Comparison of ENCODE assay signal across 8 cellular contexts in the genomic region with DNA sequence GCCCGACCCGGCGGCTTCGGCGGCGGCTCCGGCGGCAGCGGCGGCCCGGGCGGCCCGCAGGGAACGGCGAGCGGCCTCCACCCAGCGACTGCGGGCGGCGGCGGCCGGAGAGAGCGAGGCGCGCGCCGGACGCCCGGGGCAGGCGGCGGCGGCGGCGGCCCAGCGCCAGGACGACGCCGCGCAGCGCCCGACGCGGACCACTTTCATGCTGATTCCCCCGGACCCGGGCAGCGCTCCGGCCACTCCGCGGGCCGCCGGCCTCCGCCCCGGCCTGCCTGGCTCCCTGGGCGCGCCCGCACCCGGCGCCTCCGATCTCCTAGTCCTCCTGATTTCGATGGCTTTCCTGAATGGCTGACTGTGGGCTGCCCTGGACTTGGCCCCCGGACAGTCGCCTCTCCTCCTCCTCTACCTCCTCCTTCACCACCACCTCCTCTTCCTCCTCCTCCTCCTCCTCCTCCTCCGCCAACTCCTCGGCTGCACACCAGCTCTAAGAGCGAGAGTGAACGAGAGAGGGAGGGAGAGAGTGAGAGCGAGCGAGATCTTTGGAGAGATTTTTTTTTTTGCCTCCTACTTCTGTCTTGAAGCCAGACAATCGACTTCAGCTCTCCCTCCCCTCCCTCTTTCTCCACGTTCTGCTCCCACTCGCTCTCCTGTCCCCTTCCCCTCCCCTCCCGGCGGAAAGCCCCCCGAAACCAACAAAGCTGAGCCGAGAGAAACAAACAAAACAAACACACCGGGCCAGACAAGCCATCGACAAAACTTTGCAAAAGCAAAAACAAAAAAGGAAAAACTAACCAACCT. TPM values are rescaled to one million over a fixed set of nuclear protein-coding genes. Genes with fewer than 3 reads are reported as not detected.
DNase-seq lines count a peak whose midpoint lies in the region; ATAC-seq and TF ChIP-seq lines count a peak whose summit lies in the region.

No MANE protein-coding gene starts in this region.

- H3K9me3 Mint-ChIP-seq in stimulated activated naive CD8-positive, alpha-beta T cell treated with anti-CD3 and anti-CD28 coated beads, Interleukin-15, Interleukin-2, amounts not matched to agents 100 ng/mL and 50 ng/mL, for 24 hours, result no peaks in the 10 kb centered on the region

- no peaks in the 10 kb centered on the region for H3K4me1 ChIP-seq in prostate gland (replicated peaks)

- H3K27me3 ChIP-seq in prostate gland (replicated peaks; ENCODE audit: insufficient read depth), result no peaks in the 10 kb centered on the region

- peaks cover 5% of the 10 kb centered on the region for H3K36me3 Mint-ChIP-seq in stimulated activated naive CD8-positive, alpha-beta T cell treated with anti-CD3 and anti-CD28 coated beads, Interleukin-15, Interleukin-2, amounts not matched to agents 100 ng/mL and 50 ng/mL, for 24 hours (ENCODE audit: low read depth)
- H3K36me3 Mint-ChIP-seq in T-helper 17 cell (ENCODE audit: low read depth), result peaks cover 11% of the 10 kb centered on the region

- WGBS in prostate gland, result 1% methylated on average over 54 of the region's 77 CpGs

- peak overlapping the region; percentile 80 to 100 for H3K4me3 ChIP-seq in foreskin fibroblast (ENCODE audit: low read depth in 1 of 2, low read length in 2 of 2)
- H3K4me3 ChIP-seq in prostate gland, result peak overlapping the region; percentile 73 to 76

- no peak for DNase-seq in stimulated activated naive CD8-positive, alpha-beta T cell treated with anti-CD3 and anti-CD28 coated beads, Interleukin-15, Interleukin-2, amounts not matched to agents 100 U/mL and 50 U/mL, for 24 hours
- no peak for DNase-seq in T-helper 17 cell
- peak in 1 of 2 donors; percentile 68 for DNase-seq in foreskin fibroblast
- no peak for DNase-seq in prostate gland (ENCODE audit: low spot score)
- no peak for DNase-seq in NCI-H2081 treated with DMSO at 0.1 percent for 48 hours (lab: John Stamatoyannopoulos, UW)
- DNase-seq in NCI-H146 (lab: John Stamatoyannopoulos, UW), result no peak

- no peaks in the 10 kb centered on the region for H3K9me3 ChIP-seq in T-helper 17 cell (ENCODE audit: control insufficient read depth, low read length, poor library complexity, severe bottlenecking)
- no peaks in the 10 kb centered on the region for H3K9me3 ChIP-seq in prostate gland

- no peaks in the 10 kb centered on the region for H3K36me3 ChIP-seq in prostate gland

- TF ChIP-seq CTCF in foreskin fibroblast (IDR thresholded peaks at IDR 0.05; ENCODE audit: low read depth, low read length), result no peak
- no peak for TF ChIP-seq CTCF in prostate gland (IDR thresholded peaks at IDR 0.05)

- TF ChIP-seq POLR2A in prostate gland (IDR thresholded peaks at IDR 0.05), result no peak

- peak overlapping the region; percentile 53 for H3K4me3 Mint-ChIP-seq in stimulated activated naive CD8-positive, alpha-beta T cell treated with anti-CD3 and anti-CD28 coated beads, Interleukin-15, Interleukin-2, amounts not matched to agents 100 ng/mL and 50 ng/mL, for 24 hours
- H3K4me3 Mint-ChIP-seq in T-helper 17 cell, result peak overlapping the region; percentile 74

- peak overlapping the region; percentile 91 to 95 for H3K27ac ChIP-seq in prostate gland

- H3K27ac Mint-ChIP-seq in stimulated activated naive CD8-positive, alpha-beta T cell treated with anti-CD3 and anti-CD28 coated beads, Interleukin-15, Interleukin-2, amounts not matched to agents 100 ng/mL and 50 ng/mL, for 24 hours, result no peak overlapping the region
- H3K27ac Mint-ChIP-seq in T-helper 17 cell, result no peak overlapping the region

- H3K27me3 Mint-ChIP-seq in stimulated activated naive CD8-positive, alpha-beta T cell treated with anti-CD3 and anti-CD28 coated beads, Interleukin-15, Interleukin-2, amounts not matched to agents 100 ng/mL and 50 ng/mL, for 24 hours, result peaks cover 88% of the 10 kb centered on the region
- peaks cover 65% of the 10 kb centered on the region for H3K27me3 Mint-ChIP-seq in T-helper 17 cell

- H3K4me1 Mint-ChIP-seq in stimulated activated naive CD8-positive, alpha-beta T cell treated with anti-CD3 and anti-CD28 coated beads, Interleukin-15, Interleukin-2, amounts not matched to agents 100 ng/mL and 50 ng/mL, for 24 hours (ENCODE audit: low read depth), result peaks cover 19% of the 10 kb centered on the region
- peaks cover 11% of the 10 kb centered on the region for H3K4me1 Mint-ChIP-seq in T-helper 17 cell

- no peak for ATAC-seq in stimulated activated naive CD8-positive, alpha-beta T cell treated with anti-CD3 and anti-CD28 coated beads, Interleukin-15, Interleukin-2, amounts not matched to agents 100 U/mL and 50 U/mL, for 24 hours
- no peak for ATAC-seq in T-helper 17 cell
- ATAC-seq in GM19035 (IDR thresholded peaks at IDR 0.05; ENCODE audit: unreplicated experiment), result no peak

- intact Hi-C loops in prostate gland (cut with DNase I), result no loop called here

RNA-seq across cellular contexts. Expression of a gene that starts 0.8 kb away (rescaled TPM):
- not detected for total RNA-seq in T-helper 17 cell
- 10 to 100 TPM; 48.7 to 58.1 TPM for total RNA-seq in prostate gland

Comparison
In these comparisons a context has a peak if more than half of its experiments do, and no peak if none do; other contexts are left out.
1. RNA of a gene that starts 0.8 kb away (total RNA-seq): 48.7 to 58.1 TPM in prostate gland; not detected in T-helper 17 cell; every median in the first group is over 10 times any median in the second.